8 cellular contexts compared by ENCODE assay signal in the genomic region with DNA sequence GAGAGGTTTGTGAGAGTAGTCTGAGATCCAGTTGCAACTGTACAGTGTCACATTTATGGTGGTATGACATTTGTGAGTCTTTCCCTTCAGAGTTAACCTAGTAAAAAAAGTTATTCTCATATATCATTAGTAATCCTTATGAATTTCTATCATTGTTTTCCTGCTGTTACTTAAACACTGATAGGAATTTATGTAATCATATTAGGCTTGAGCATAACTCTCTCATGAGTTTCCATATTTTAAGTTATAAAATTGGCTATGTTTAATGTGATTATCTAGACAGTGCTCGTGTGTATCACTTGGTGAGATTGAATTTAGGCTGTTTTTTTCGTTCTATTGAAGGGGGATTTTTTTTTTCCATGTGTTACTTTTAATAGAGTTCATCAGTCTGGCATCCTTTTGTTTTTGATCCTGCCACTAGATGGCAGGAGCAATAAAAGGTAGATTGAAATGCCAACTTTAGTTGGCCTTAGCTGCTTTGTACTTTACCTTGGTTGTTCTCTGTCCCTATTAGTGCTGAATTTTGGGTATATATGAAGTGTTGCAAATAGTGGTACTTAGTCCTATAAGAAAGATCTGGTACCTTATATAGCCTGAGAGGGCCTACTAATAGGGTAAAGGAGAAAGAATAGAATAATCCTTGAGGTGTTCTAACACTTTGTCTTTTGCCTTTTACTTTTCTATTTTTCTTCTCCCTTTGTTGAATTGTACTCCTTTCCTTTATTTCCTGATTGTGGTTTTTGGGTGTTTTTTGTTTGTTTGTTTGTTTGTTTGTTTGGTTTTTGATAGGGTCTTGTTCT. TPM values are rescaled to one million over a fixed set of nuclear protein-coding genes. Genes with fewer than 3 reads are reported as not detected.
DNase-seq lines count a peak whose midpoint lies in the region; ATAC-seq and TF ChIP-seq lines count a peak whose summit lies in the region.
"Had no signal": no experiment of that assay in that cellular context is flagged by ENCODE, and none has a peak within 500 bp of the region (broad histone marks: within the 10 kb centered on the region; RNA-seq: fewer than 3 reads in every experiment).

No MANE protein-coding gene starts in this region.

- ATAC-seq in DND-41 (ENCODE audit: insufficient read depth, low read depth) (peak; percentile 68), HG02610 (IDR thresholded peaks at IDR 0.05; ENCODE audit: unreplicated experiment) (peak; percentile 41), gastroesophageal sphincter (no peak)

- H3K4me3 ChIP-seq in DND-41 (ENCODE audit: low read depth in 1 of 2, low read length in 2 of 2) (no peak overlapping the region), WERI-Rb-1 (ENCODE audit: low read depth, low read length) (no peak overlapping the region), gastroesophageal sphincter (no peak overlapping the region), retinal pigment epithelial cell (ENCODE audit: low read length) (no peak overlapping the region)
- H3K4me3 ChIP-seq: skin epidermis had no signal

- TF ChIP-seq POLR2A in gastroesophageal sphincter (IDR thresholded peaks at IDR 0.05): no peak

- WGBS in gastroesophageal sphincter (ENCODE audit: low coverage in 1 of 2), 2 donors: 4 to 7% methylated on average over 2 of the region's 2 CpGs

- H3K9me3 ChIP-seq in DND-41 (ENCODE audit: insufficient read depth, low read length, severe bottlenecking) (no peaks in the 10 kb centered on the region), WERI-Rb-1 (ENCODE audit: severe bottlenecking) (no peaks in the 10 kb centered on the region), gastroesophageal sphincter (no peaks in the 10 kb centered on the region)

- no peaks in the 10 kb centered on the region for H3K27me3 ChIP-seq in DND-41 (ENCODE audit: insufficient read depth, low read length, poor library complexity)
- H3K27me3 ChIP-seq in WERI-Rb-1 (ENCODE audit: insufficient read depth, low read depth, severe bottlenecking): no peaks in the 10 kb centered on the region
- no peaks in the 10 kb centered on the region for H3K27me3 ChIP-seq in gastroesophageal sphincter

- TF ChIP-seq CTCF in DND-41 (IDR thresholded peaks at IDR 0.05; ENCODE audit: borderline replicate concordance, extremely low read depth, low read length, poor library complexity, severe bottlenecking): peak; percentile 72
- peak; percentile 56 for TF ChIP-seq CTCF in WERI-Rb-1 (IDR thresholded peaks at IDR 0.05; ENCODE audit: low read depth, low read length)
- peak; percentile 40 to 63 (median 57) for TF ChIP-seq CTCF in gastroesophageal sphincter (IDR thresholded peaks at IDR 0.05)
- peak; percentile 73 for TF ChIP-seq CTCF in retinal pigment epithelial cell (conservative IDR thresholded peaks at IDR 0.05; ENCODE audit: low read depth, low read length)

- no peak overlapping the region for H3K4me2 ChIP-seq in DND-41 (ENCODE audit: insufficient read depth, low read length)

- H3K36me3 ChIP-seq in DND-41 (ENCODE audit: insufficient read depth, low read length): 0 out of 2 replicates have a peak, but pooled peaks cover 10% of the 10 kb centered on the region
- no peaks in the 10 kb centered on the region for H3K36me3 ChIP-seq in WERI-Rb-1
- no peaks in the 10 kb centered on the region for H3K36me3 ChIP-seq in gastroesophageal sphincter

- H3K79me2 ChIP-seq in DND-41 (ENCODE audit: insufficient read depth, low read length): peaks cover 99% of the 10 kb centered on the region

- TF ChIP-seq EP300 in gastroesophageal sphincter (IDR thresholded peaks at IDR 0.05): no peak

- DNase-seq in DND-41 (no peak), WERI-Rb-1 (no peak), retinal pigment epithelial cell (ENCODE audit: low read depth) (no peak), MV-4-11 (lab: John Stamatoyannopoulos, UW) (no peak), GM19238 (ENCODE audit: insufficient read length, low spot score) (no peak)

- no peak overlapping the region for H3K9ac ChIP-seq in DND-41 (ENCODE audit: low read depth, low read length)

- peaks cover 92% of the 10 kb centered on the region for H4K20me1 ChIP-seq in DND-41 (ENCODE audit: insufficient read depth, low read length)

- no peak overlapping the region for H2AFZ ChIP-seq in DND-41 (ENCODE audit: low read depth, low read length)

- H3K27ac ChIP-seq in DND-41 (ENCODE audit: low read length) (0 out of 2 replicates have a peak overlapping the region, but pooled peaks have one; percentile 3), WERI-Rb-1 (no peak overlapping the region), gastroesophageal sphincter (no peak overlapping the region)

- H3K4me1 ChIP-seq in DND-41 (ENCODE audit: insufficient read depth, low read length) (peaks cover 47% of the 10 kb centered on the region), gastroesophageal sphincter (peaks cover 0 to 63% (median 6%) of the 10 kb centered on the region in 3 donors)

RNA-seq across cellular contexts. Expression of gene STT3B, which starts 17.9 kb away (rescaled TPM):
- 100 to 1,000 TPM in 2 of 4 donors, 10 to 100 TPM in 2; 75.4 to 107 (median 94.1) TPM for total RNA-seq in gastroesophageal sphincter
